In genomic region chr12:122757568-122757967, GRCh38 we compare ENCODE assay signal across 18 cellular contexts. TPM values are rescaled to one million over a fixed set of nuclear protein-coding genes. Genes with fewer than 3 reads are reported as not detected.
"Had no signal": no experiment of that assay in that cellular context is flagged by ENCODE, and none has a peak within 500 bp of the region (broad histone marks: within the 10 kb centered on the region; RNA-seq: fewer than 3 reads in every experiment).

No MANE protein-coding gene starts in this region.

- ATAC-seq: effector memory CD8-positive, alpha-beta T cell; gastroesophageal sphincter; left lobe of liver; naive thymus-derived CD8-positive, alpha-beta T cell; stimulated activated naive CD8-positive, alpha-beta T cell treated with anti-CD3 and anti-CD28 coated beads, Interleukin-15, Interleukin-2, amounts not matched to agents 100 U/mL and 50 U/mL, for 24 hours had no signal

- H3K9me3 Mint-ChIP-seq: effector memory CD8-positive, alpha-beta T cell; naive thymus-derived CD8-positive, alpha-beta T cell had no signal

- H3K9me3 ChIP-seq: gastroesophageal sphincter, suprapubic skin had no signal

- DNase-seq: activated CD4-positive, alpha-beta T cell treated with anti-CD3 and anti-CD28 coated beads, Interleukin-2, amount 50 U/mL, for 1 hour; activated CD4-positive, CD25-positive, alpha-beta regulatory T cell; activated T-cell treated with anti-CD3 and anti-CD28 coated beads, Interleukin-2, amount 50 U/mL, for 48 hours; dermis blood vessel endothelial cell; effector memory CD8-positive, alpha-beta T cell; mammary epithelial cell; naive thymus-derived CD8-positive, alpha-beta T cell; posterior cingulate gyrus; stimulated activated naive CD8-positive, alpha-beta T cell treated with anti-CD3 and anti-CD28 coated beads, Interleukin-15, Interleukin-2, amounts not matched to agents 100 U/mL and 50 U/mL, for 24 hours; trophoblast cell had no signal

- H3K27me3 ChIP-seq: gastroesophageal sphincter, suprapubic skin had no signal

- H3K27me3 Mint-ChIP-seq: effector memory CD8-positive, alpha-beta T cell; naive thymus-derived CD8-positive, alpha-beta T cell had no signal

- H3K4me3 Mint-ChIP-seq: effector memory CD8-positive, alpha-beta T cell; naive thymus-derived CD8-positive, alpha-beta T cell had no signal

- H3K27ac ChIP-seq: gastroesophageal sphincter, SK-N-MC, skin epidermis, suprapubic skin had no signal

- H3K4me3 ChIP-seq: gastroesophageal sphincter, SK-N-MC, skin epidermis, suprapubic skin had no signal

RNA-seq across cellular contexts. Expression of gene HCAR1, which starts 26.9 kb away (rescaled TPM):
- total RNA-seq: astrocyte; dermis blood vessel endothelial cell; left lobe of liver; mononuclear cell; naive thymus-derived CD8-positive, alpha-beta T cell had no signal
- polyA plus RNA-seq: naive thymus-derived CD8-positive, alpha-beta T cell had no signal

RNA-seq across cellular contexts. Expression of gene HCAR3, which starts 41.0 kb away (rescaled TPM):
- total RNA-seq: astrocyte; dermis blood vessel endothelial cell; epithelial cell of proximal tubule; gastroesophageal sphincter; left lobe of liver; naive thymus-derived CD8-positive, alpha-beta T cell had no signal
- polyA plus RNA-seq: naive thymus-derived CD8-positive, alpha-beta T cell had no signal

RNA-seq across cellular contexts. Expression of gene HCAR2, which starts 54.4 kb away (rescaled TPM):
- total RNA-seq: astrocyte; dermis blood vessel endothelial cell; epithelial cell of proximal tubule; left lobe of liver; naive thymus-derived CD8-positive, alpha-beta T cell had no signal
- polyA plus RNA-seq: naive thymus-derived CD8-positive, alpha-beta T cell had no signal
